ENCODE assay signal across 1 cellular context in the genomic region with DNA sequence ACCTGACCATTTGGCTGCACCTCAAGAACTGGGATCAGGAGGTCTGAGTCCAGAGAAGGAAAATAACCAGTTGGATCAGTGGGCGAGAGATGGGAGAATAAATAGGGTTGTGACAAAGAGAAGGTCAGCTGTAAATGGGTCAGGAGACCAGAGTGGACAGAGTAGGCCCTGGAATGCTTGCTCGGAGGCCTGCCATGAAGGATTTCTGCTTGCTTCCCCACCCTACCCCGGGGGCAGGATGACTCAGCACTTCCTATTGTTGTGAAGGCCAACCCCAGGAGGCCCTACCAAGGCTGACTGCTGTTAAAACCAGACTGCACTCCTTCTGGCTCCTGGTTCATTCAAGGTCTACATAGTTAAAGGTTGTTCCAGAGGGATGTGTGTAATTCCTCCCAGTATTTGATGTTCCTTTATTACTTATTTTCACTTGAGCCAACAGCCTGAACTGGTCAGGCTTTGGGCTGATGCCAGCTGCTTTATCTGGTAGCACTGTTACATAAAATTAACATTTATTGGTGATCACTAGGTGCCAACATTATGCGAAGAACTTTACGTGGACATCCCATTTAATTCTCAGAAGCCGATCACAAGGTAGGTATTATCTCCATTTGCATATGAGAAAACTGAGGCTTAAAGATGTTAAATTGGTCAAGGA.
TF ChIP-seq lines count a peak whose summit lies in the region.

No MANE protein-coding gene starts in this region.

TF ChIP-seq in HepG2, 621 proteins besides CTCF, POLR2A, EP300 and RAD21 (continues in another document):
- TF ChIP-seq, protein P1, sequence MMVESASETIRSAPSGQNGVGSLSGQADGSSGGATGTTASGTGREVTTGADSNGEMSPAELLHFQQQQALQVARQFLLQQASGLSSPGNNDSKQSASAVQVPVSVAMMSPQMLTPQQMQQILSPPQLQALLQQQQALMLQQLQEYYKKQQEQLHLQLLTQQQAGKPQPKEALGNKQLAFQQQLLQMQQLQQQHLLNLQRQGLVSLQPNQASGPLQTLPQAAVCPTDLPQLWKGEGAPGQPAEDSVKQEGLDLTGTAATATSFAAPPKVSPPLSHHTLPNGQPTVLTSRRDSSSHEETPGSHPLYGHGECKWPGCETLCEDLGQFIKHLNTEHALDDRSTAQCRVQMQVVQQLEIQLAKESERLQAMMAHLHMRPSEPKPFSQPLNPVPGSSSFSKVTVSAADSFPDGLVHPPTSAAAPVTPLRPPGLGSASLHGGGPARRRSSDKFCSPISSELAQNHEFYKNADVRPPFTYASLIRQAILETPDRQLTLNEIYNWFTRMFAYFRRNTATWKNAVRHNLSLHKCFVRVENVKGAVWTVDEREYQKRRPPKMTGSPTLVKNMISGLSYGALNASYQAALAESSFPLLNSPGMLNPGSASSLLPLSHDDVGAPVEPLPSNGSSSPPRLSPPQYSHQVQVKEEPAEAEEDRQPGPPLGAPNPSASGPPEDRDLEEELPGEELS (CRISPR knock-in tag; IDR thresholded peaks at IDR 0.05): peak; percentile 63
- TF ChIP-seq ZNF441 (CRISPR knock-in tag; IDR thresholded peaks at IDR 0.05; ENCODE audit: borderline replicate concordance) (peak; percentile 59; the same call in 1 of the 2 replicates), HDAC2 (CRISPR knock-in tag; IDR thresholded peaks at IDR 0.05) (peak; percentile 71), NFE2L1 (CRISPR knock-in tag; IDR thresholded peaks at IDR 0.05; ENCODE audit: borderline replicate concordance) (peak; percentile 92; the same call in 1 of the 2 replicates), HOXA3 (CRISPR knock-in tag; IDR thresholded peaks at IDR 0.05) (peak; percentile 53; the same call in 1 of the 2 replicates), ZNF282 (IDR thresholded peaks at IDR 0.05; ENCODE audit: partially characterized antibody) (no peak), NR2F2 (IDR thresholded peaks at IDR 0.05; ENCODE audit: borderline replicate concordance, low read depth) (no peak), SPEN (CRISPR knock-in tag; IDR thresholded peaks at IDR 0.05; ENCODE audit: low read depth) (0 out of 2 replicates have a peak, but pooled peaks have one; percentile 39), POGZ (CRISPR knock-in tag; IDR thresholded peaks at IDR 0.05) (peak; percentile 85), TCF7L2 (IDR thresholded peaks at IDR 0.05; ENCODE audit: low read depth, low read length) (no peak), ZNF33B (CRISPR knock-in tag; IDR thresholded peaks at IDR 0.05) (no peak), ZNF878 (CRISPR knock-in tag; IDR thresholded peaks at IDR 0.05) (0 out of 2 replicates have a peak, but pooled peaks have one; percentile 33), DR1 (CRISPR knock-in tag; IDR thresholded peaks at IDR 0.05) (no peak), CBX5 (CRISPR knock-in tag; IDR thresholded peaks at IDR 0.05; ENCODE audit: borderline replicate concordance) (peak; percentile 63; the same call in 1 of the 2 replicates), RNF2 (conservative IDR thresholded peaks at IDR 0.05; ENCODE audit: low read depth) (no peak), MXI1 (IDR thresholded peaks at IDR 0.05; ENCODE audit: borderline replicate concordance, low read depth, low read length) (peak; percentile 61; the same call in 1 of the 3 replicates), ARNT (IDR thresholded peaks at IDR 0.05) (no peak), SAP130 (CRISPR knock-in tag; IDR thresholded peaks at IDR 0.05; ENCODE audit: low read depth) (peak; percentile 79)
- TF ChIP-seq, protein P2, sequence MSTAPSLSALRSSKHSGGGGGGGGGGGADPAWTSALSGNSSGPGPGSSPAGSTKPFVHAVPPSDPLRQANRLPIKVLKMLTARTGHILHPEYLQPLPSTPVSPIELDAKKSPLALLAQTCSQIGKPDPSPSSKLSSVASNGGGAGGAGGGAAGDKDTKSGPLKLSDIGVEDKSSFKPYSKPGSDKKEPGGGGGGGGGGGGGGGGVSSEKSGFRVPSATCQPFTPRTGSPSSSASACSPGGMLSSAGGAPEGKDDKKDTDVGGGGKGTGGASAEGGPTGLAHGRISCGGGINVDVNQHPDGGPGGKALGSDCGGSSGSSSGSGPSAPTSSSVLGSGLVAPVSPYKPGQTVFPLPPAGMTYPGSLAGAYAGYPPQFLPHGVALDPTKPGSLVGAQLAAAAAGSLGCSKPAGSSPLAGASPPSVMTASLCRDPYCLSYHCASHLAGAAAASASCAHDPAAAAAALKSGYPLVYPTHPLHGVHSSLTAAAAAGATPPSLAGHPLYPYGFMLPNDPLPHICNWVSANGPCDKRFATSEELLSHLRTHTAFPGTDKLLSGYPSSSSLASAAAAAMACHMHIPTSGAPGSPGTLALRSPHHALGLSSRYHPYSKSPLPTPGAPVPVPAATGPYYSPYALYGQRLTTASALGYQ (CRISPR knock-in tag; IDR thresholded peaks at IDR 0.05): no peak
- TF ChIP-seq, protein P3, sequence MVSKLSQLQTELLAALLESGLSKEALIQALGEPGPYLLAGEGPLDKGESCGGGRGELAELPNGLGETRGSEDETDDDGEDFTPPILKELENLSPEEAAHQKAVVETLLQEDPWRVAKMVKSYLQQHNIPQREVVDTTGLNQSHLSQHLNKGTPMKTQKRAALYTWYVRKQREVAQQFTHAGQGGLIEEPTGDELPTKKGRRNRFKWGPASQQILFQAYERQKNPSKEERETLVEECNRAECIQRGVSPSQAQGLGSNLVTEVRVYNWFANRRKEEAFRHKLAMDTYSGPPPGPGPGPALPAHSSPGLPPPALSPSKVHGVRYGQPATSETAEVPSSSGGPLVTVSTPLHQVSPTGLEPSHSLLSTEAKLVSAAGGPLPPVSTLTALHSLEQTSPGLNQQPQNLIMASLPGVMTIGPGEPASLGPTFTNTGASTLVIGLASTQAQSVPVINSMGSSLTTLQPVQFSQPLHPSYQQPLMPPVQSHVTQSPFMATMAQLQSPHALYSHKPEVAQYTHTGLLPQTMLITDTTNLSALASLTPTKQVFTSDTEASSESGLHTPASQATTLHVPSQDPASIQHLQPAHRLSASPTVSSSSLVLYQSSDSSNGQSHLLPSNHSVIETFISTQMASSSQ (IDR thresholded peaks at IDR 0.05; ENCODE audit: low read depth): no peak
- TF ChIP-seq, protein P3 (CRISPR knock-in tag; IDR thresholded peaks at IDR 0.05; ENCODE audit: borderline replicate concordance): no peak
- TF ChIP-seq, protein P4, sequence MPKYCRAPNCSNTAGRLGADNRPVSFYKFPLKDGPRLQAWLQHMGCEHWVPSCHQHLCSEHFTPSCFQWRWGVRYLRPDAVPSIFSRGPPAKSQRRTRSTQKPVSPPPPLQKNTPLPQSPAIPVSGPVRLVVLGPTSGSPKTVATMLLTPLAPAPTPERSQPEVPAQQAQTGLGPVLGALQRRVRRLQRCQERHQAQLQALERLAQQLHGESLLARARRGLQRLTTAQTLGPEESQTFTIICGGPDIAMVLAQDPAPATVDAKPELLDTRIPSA (CRISPR knock-in tag; IDR thresholded peaks at IDR 0.05; ENCODE audit: borderline replicate concordance): no peak
- TF ChIP-seq, protein P5, sequence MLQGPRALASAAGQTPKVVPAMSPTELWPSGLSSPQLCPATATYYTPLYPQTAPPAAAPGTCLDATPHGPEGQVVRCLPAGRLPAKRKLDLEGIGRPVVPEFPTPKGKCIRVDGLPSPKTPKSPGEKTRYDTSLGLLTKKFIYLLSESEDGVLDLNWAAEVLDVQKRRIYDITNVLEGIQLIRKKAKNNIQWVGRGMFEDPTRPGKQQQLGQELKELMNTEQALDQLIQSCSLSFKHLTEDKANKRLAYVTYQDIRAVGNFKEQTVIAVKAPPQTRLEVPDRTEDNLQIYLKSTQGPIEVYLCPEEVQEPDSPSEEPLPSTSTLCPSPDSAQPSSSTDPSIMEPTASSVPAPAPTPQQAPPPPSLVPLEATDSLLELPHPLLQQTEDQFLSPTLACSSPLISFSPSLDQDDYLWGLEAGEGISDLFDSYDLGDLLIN (CRISPR knock-in tag; IDR thresholded peaks at IDR 0.05; ENCODE audit: borderline replicate concordance): no peak
- TF ChIP-seq, protein P6, sequence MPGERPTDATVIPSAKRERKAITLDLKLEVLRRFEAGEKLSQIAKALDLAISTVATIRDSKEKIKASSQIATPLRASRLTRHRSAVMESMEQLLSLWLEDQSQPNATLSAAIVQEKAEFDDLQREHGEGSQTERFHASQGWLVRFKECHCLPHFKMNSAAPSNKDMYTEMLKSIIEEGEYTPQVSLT (CRISPR knock-in tag; IDR thresholded peaks at IDR 0.05; ENCODE audit: borderline replicate concordance, low read depth): no peak
- TF ChIP-seq, protein P7, sequence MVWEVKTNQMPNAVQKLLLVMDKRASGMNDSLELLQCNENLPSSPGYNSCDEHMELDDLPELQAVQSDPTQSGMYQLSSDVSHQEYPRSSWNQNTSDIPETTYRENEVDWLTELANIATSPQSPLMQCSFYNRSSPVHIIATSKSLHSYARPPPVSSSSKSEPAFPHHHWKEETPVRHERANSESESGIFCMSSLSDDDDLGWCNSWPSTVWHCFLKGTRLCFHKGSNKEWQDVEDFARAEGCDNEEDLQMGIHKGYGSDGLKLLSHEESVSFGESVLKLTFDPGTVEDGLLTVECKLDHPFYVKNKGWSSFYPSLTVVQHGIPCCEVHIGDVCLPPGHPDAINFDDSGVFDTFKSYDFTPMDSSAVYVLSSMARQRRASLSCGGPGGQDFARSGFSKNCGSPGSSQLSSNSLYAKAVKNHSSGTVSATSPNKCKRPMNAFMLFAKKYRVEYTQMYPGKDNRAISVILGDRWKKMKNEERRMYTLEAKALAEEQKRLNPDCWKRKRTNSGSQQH (CRISPR knock-in tag; IDR thresholded peaks at IDR 0.05; ENCODE audit: low read depth): peak; percentile 76; the same call in 1 of the 2 replicates
- TF ChIP-seq, protein P8, sequence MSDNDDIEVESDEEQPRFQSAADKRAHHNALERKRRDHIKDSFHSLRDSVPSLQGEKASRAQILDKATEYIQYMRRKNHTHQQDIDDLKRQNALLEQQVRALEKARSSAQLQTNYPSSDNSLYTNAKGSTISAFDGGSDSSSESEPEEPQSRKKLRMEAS (IDR thresholded peaks at IDR 0.05): 0 out of 2 replicates have a peak, but pooled peaks have one; percentile 19
- TF ChIP-seq, protein P9, sequence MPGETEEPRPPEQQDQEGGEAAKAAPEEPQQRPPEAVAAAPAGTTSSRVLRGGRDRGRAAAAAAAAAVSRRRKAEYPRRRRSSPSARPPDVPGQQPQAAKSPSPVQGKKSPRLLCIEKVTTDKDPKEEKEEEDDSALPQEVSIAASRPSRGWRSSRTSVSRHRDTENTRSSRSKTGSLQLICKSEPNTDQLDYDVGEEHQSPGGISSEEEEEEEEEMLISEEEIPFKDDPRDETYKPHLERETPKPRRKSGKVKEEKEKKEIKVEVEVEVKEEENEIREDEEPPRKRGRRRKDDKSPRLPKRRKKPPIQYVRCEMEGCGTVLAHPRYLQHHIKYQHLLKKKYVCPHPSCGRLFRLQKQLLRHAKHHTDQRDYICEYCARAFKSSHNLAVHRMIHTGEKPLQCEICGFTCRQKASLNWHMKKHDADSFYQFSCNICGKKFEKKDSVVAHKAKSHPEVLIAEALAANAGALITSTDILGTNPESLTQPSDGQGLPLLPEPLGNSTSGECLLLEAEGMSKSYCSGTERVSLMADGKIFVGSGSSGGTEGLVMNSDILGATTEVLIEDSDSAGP (CRISPR knock-in tag; IDR thresholded peaks at IDR 0.05; ENCODE audit: borderline replicate concordance): 0 out of 2 replicates have a peak, but pooled peaks have one; percentile 16
- TF ChIP-seq, protein P10, sequence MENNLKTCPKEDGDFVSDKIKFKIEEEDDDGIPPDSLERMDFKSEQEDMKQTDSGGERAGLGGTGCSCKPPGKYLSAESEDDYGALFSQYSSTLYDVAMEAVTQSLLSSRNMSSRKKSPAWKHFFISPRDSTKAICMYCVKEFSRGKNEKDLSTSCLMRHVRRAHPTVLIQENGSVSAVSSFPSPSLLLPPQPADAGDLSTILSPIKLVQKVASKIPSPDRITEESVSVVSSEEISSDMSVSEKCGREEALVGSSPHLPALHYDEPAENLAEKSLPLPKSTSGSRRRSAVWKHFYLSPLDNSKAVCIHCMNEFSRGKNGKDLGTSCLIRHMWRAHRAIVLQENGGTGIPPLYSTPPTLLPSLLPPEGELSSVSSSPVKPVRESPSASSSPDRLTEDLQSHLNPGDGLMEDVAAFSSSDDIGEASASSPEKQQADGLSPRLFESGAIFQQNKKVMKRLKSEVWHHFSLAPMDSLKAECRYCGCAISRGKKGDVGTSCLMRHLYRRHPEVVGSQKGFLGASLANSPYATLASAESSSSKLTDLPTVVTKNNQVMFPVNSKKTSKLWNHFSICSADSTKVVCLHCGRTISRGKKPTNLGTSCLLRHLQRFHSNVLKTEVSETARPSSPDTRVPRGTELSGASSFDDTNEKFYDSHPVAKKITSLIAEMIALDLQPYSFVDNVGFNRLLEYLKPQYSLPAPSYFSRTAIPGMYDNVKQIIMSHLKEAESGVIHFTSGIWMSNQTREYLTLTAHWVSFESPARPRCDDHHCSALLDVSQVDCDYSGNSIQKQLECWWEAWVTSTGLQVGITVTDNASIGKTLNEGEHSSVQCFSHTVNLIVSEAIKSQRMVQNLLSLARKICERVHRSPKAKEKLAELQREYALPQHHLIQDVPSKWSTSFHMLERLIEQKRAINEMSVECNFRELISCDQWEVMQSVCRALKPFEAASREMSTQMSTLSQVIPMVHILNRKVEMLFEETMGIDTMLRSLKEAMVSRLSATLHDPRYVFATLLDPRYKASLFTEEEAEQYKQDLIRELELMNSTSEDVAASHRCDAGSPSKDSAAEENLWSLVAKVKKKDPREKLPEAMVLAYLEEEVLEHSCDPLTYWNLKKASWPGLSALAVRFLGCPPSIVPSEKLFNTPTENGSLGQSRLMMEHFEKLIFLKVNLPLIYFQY (CRISPR knock-in tag; IDR thresholded peaks at IDR 0.05; ENCODE audit: borderline replicate concordance): peak; percentile 39; the same call in 1 of the 2 replicates
- TF ChIP-seq, protein P11, sequence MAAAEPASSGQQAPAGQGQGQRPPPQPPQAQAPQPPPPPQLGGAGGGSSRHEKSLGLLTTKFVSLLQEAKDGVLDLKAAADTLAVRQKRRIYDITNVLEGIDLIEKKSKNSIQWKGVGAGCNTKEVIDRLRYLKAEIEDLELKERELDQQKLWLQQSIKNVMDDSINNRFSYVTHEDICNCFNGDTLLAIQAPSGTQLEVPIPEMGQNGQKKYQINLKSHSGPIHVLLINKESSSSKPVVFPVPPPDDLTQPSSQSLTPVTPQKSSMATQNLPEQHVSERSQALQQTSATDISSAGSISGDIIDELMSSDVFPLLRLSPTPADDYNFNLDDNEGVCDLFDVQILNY (CRISPR knock-in tag; conservative IDR thresholded peaks at IDR 0.05): no peak
- TF ChIP-seq, protein P12, sequence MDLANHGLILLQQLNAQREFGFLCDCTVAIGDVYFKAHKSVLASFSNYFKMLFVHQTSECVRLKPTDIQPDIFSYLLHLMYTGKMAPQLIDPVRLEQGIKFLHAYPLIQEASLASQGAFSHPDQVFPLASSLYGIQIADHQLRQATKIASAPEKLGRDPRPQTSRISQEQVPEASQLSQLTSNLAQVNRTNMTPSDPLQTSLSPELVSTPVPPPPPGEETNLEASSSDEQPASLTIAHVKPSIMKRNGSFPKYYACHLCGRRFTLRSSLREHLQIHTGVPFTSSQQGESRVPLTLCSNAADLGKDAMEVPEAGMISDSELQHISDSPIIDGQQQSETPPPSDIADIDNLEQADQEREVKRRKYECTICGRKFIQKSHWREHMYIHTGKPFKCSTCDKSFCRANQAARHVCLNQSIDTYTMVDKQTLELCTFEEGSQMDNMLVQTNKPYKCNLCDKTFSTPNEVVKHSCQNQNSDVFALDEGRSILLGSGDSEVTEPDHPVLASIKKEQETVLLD (CRISPR knock-in tag; IDR thresholded peaks at IDR 0.05; ENCODE audit: low read depth): no peak
